In the genomic region with DNA sequence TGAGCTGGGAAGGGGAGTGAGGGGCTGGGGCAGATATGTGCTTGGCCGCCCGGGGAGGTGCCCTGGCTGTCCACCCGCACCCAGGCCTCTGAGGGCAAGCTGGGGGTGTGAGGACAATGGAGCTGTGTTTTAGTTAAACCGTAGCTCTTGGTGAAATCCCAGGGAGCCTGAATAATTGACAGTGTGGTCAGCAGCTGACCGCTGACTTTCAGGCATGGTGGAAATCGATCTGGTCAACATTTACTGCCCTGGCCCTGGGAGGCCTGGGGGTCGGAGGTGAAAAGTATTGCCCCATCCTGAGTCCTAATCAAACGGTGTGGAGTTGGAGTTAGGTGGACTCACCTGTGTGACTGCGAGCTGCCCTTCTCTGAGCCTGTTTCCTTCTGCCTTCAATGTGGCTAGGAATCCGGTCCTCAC, we compare ENCODE assay signal across 1 cellular context.
TF ChIP-seq lines count a peak whose summit lies in the region.

No MANE protein-coding gene starts in this region.

TF ChIP-seq in HepG2, 621 proteins besides CTCF, POLR2A, EP300 and RAD21 (continued from another document and continues in another):
- TF ChIP-seq, protein P1, sequence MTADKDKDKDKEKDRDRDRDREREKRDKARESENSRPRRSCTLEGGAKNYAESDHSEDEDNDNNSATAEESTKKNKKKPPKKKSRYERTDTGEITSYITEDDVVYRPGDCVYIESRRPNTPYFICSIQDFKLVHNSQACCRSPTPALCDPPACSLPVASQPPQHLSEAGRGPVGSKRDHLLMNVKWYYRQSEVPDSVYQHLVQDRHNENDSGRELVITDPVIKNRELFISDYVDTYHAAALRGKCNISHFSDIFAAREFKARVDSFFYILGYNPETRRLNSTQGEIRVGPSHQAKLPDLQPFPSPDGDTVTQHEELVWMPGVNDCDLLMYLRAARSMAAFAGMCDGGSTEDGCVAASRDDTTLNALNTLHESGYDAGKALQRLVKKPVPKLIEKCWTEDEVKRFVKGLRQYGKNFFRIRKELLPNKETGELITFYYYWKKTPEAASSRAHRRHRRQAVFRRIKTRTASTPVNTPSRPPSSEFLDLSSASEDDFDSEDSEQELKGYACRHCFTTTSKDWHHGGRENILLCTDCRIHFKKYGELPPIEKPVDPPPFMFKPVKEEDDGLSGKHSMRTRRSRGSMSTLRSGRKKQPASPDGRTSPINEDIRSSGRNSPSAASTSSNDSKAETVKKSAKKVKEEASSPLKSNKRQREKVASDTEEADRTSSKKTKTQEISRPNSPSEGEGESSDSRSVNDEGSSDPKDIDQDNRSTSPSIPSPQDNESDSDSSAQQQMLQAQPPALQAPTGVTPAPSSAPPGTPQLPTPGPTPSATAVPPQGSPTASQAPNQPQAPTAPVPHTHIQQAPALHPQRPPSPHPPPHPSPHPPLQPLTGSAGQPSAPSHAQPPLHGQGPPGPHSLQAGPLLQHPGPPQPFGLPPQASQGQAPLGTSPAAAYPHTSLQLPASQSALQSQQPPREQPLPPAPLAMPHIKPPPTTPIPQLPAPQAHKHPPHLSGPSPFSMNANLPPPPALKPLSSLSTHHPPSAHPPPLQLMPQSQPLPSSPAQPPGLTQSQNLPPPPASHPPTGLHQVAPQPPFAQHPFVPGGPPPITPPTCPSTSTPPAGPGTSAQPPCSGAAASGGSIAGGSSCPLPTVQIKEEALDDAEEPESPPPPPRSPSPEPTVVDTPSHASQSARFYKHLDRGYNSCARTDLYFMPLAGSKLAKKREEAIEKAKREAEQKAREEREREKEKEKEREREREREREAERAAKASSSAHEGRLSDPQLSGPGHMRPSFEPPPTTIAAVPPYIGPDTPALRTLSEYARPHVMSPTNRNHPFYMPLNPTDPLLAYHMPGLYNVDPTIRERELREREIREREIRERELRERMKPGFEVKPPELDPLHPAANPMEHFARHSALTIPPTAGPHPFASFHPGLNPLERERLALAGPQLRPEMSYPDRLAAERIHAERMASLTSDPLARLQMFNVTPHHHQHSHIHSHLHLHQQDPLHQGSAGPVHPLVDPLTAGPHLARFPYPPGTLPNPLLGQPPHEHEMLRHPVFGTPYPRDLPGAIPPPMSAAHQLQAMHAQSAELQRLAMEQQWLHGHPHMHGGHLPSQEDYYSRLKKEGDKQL (CRISPR knock-in tag; IDR thresholded peaks at IDR 0.05; ENCODE audit: low read depth), result peak; percentile 86
- TF ChIP-seq, protein P2, sequence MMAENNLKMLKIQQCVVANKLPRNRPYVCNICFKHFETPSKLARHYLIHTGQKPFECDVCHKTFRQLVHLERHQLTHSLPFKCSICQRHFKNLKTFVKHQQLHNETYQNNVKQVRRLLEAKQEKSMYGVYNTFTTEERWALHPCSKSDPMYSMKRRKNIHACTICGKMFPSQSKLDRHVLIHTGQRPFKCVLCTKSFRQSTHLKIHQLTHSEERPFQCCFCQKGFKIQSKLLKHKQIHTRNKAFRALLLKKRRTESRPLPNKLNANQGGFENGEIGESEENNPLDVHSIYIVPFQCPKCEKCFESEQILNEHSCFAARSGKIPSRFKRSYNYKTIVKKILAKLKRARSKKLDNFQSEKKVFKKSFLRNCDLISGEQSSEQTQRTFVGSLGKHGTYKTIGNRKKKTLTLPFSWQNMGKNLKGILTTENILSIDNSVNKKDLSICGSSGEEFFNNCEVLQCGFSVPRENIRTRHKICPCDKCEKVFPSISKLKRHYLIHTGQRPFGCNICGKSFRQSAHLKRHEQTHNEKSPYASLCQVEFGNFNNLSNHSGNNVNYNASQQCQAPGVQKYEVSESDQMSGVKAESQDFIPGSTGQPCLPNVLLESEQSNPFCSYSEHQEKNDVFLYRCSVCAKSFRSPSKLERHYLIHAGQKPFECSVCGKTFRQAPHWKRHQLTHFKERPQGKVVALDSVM (CRISPR knock-in tag; IDR thresholded peaks at IDR 0.05), result peak; percentile 43; the same call in 1 of the 2 replicates
- TF ChIP-seq ZNF782 (CRISPR knock-in tag; IDR thresholded peaks at IDR 0.05; ENCODE audit: borderline replicate concordance) (no peak), MED1 (CRISPR knock-in tag; IDR thresholded peaks at IDR 0.05) (peak; percentile 73), ZNF329 (CRISPR knock-in tag; IDR thresholded peaks at IDR 0.05; ENCODE audit: low read depth) (peak; percentile 72; the same call in 1 of the 2 replicates), ATM (IDR thresholded peaks at IDR 0.05; ENCODE audit: borderline replicate concordance) (no peak), ZIK1 (CRISPR knock-in tag; IDR thresholded peaks at IDR 0.05; ENCODE audit: borderline replicate concordance, low read depth) (no peak), ZNF556 (CRISPR knock-in tag; IDR thresholded peaks at IDR 0.05; ENCODE audit: borderline replicate concordance) (peak; percentile 92; the same call in 1 of the 2 replicates), KAT2B (IDR thresholded peaks at IDR 0.05; ENCODE audit: borderline replicate concordance, low read depth, low read length) (peak; percentile 49), HMG20A (CRISPR knock-in tag; IDR thresholded peaks at IDR 0.05; ENCODE audit: borderline replicate concordance) (peak; percentile 93), KLF13 (CRISPR knock-in tag; IDR thresholded peaks at IDR 0.05) (no peak), ZFP36L2 (CRISPR knock-in tag; IDR thresholded peaks at IDR 0.05) (no peak), HCFC1 (IDR thresholded peaks at IDR 0.05; ENCODE audit: low read depth, low read length) (no peak), BHLHE40 (IDR thresholded peaks at IDR 0.05; ENCODE audit: low read length) (no peak), NAIF1 (CRISPR knock-in tag; IDR thresholded peaks at IDR 0.05; ENCODE audit: borderline replicate concordance) (peak; percentile 96), YY1 (IDR thresholded peaks at IDR 0.05; ENCODE audit: insufficient read depth, insufficient replicate concordance, low read depth, low read length) (no peak), EZH2 (conservative IDR thresholded peaks at IDR 0.05; ENCODE audit: low read depth, low read length) (no peak), RAD51 (IDR thresholded peaks at IDR 0.05; ENCODE audit: borderline replicate concordance) (no peak), ONECUT2 (CRISPR knock-in tag; IDR thresholded peaks at IDR 0.05) (peak; percentile 97)
- TF ChIP-seq, protein P3, sequence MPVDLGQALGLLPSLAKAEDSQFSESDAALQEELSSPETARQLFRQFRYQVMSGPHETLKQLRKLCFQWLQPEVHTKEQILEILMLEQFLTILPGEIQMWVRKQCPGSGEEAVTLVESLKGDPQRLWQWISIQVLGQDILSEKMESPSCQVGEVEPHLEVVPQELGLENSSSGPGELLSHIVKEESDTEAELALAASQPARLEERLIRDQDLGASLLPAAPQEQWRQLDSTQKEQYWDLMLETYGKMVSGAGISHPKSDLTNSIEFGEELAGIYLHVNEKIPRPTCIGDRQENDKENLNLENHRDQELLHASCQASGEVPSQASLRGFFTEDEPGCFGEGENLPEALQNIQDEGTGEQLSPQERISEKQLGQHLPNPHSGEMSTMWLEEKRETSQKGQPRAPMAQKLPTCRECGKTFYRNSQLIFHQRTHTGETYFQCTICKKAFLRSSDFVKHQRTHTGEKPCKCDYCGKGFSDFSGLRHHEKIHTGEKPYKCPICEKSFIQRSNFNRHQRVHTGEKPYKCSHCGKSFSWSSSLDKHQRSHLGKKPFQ (CRISPR knock-in tag; IDR thresholded peaks at IDR 0.05; ENCODE audit: insufficient replicate concordance), result no peak
- TF ChIP-seq, protein P4, sequence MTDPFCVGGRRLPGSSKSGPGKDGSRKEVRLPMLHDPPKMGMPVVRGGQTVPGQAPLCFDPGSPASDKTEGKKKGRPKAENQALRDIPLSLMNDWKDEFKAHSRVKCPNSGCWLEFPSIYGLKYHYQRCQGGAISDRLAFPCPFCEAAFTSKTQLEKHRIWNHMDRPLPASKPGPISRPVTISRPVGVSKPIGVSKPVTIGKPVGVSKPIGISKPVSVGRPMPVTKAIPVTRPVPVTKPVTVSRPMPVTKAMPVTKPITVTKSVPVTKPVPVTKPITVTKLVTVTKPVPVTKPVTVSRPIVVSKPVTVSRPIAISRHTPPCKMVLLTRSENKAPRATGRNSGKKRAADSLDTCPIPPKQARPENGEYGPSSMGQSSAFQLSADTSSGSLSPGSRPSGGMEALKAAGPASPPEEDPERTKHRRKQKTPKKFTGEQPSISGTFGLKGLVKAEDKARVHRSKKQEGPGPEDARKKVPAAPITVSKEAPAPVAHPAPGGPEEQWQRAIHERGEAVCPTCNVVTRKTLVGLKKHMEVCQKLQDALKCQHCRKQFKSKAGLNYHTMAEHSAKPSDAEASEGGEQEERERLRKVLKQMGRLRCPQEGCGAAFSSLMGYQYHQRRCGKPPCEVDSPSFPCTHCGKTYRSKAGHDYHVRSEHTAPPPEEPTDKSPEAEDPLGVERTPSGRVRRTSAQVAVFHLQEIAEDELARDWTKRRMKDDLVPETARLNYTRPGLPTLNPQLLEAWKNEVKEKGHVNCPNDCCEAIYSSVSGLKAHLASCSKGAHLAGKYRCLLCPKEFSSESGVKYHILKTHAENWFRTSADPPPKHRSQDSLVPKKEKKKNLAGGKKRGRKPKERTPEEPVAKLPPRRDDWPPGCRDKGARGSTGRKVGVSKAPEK (CRISPR knock-in tag; IDR thresholded peaks at IDR 0.05; ENCODE audit: borderline replicate concordance), result no peak
- TF ChIP-seq, protein P5, sequence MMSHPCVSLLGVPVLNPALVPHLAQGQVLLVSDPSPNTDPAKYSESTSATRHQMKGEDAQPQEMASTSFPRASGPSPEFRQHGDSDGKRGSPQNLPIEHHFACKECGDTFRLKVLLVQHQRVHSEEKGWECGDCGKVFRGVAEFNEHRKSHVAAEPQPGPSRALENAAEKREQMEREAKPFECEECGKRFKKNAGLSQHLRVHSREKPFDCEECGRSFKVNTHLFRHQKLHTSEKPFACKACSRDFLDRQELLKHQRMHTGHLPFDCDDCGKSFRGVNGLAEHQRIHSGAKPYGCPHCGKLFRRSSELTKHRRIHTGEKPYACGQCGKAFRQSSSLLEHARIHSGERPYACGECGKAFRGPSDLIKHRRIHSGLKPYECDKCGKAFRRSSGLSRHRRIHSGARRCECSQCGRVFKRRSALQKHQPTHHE (CRISPR knock-in tag; IDR thresholded peaks at IDR 0.05; ENCODE audit: borderline replicate concordance), result peak; percentile 43; the same call in 1 of the 2 replicates
- TF ChIP-seq, protein P6, sequence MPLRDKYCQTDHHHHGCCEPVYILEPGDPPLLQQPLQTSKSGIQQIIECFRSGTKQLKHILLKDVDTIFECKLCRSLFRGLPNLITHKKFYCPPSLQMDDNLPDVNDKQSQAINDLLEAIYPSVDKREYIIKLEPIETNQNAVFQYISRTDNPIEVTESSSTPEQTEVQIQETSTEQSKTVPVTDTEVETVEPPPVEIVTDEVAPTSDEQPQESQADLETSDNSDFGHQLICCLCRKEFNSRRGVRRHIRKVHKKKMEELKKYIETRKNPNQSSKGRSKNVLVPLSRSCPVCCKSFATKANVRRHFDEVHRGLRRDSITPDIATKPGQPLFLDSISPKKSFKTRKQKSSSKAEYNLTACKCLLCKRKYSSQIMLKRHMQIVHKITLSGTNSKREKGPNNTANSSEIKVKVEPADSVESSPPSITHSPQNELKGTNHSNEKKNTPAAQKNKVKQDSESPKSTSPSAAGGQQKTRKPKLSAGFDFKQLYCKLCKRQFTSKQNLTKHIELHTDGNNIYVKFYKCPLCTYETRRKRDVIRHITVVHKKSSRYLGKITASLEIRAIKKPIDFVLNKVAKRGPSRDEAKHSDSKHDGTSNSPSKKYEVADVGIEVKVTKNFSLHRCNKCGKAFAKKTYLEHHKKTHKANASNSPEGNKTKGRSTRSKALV (CRISPR knock-in tag; IDR thresholded peaks at IDR 0.05), result 0 out of 2 replicates have a peak, but pooled peaks have one; percentile 39
- TF ChIP-seq, protein P7, sequence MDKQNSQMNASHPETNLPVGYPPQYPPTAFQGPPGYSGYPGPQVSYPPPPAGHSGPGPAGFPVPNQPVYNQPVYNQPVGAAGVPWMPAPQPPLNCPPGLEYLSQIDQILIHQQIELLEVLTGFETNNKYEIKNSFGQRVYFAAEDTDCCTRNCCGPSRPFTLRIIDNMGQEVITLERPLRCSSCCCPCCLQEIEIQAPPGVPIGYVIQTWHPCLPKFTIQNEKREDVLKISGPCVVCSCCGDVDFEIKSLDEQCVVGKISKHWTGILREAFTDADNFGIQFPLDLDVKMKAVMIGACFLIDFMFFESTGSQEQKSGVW (CRISPR knock-in tag; IDR thresholded peaks at IDR 0.05; ENCODE audit: borderline replicate concordance), result no peak
- TF ChIP-seq, protein P8, sequence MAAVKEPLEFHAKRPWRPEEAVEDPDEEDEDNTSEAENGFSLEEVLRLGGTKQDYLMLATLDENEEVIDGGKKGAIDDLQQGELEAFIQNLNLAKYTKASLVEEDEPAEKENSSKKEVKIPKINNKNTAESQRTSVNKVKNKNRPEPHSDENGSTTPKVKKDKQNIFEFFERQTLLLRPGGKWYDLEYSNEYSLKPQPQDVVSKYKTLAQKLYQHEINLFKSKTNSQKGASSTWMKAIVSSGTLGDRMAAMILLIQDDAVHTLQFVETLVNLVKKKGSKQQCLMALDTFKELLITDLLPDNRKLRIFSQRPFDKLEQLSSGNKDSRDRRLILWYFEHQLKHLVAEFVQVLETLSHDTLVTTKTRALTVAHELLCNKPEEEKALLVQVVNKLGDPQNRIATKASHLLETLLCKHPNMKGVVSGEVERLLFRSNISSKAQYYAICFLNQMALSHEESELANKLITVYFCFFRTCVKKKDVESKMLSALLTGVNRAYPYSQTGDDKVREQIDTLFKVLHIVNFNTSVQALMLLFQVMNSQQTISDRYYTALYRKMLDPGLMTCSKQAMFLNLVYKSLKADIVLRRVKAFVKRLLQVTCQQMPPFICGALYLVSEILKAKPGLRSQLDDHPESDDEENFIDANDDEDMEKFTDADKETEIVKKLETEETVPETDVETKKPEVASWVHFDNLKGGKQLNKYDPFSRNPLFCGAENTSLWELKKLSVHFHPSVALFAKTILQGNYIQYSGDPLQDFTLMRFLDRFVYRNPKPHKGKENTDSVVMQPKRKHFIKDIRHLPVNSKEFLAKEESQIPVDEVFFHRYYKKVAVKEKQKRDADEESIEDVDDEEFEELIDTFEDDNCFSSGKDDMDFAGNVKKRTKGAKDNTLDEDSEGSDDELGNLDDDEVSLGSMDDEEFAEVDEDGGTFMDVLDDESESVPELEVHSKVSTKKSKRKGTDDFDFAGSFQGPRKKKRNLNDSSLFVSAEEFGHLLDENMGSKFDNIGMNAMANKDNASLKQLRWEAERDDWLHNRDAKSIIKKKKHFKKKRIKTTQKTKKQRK (IDR thresholded peaks at IDR 0.05; ENCODE audit: low read length), result no peak
- TF ChIP-seq, protein P9, sequence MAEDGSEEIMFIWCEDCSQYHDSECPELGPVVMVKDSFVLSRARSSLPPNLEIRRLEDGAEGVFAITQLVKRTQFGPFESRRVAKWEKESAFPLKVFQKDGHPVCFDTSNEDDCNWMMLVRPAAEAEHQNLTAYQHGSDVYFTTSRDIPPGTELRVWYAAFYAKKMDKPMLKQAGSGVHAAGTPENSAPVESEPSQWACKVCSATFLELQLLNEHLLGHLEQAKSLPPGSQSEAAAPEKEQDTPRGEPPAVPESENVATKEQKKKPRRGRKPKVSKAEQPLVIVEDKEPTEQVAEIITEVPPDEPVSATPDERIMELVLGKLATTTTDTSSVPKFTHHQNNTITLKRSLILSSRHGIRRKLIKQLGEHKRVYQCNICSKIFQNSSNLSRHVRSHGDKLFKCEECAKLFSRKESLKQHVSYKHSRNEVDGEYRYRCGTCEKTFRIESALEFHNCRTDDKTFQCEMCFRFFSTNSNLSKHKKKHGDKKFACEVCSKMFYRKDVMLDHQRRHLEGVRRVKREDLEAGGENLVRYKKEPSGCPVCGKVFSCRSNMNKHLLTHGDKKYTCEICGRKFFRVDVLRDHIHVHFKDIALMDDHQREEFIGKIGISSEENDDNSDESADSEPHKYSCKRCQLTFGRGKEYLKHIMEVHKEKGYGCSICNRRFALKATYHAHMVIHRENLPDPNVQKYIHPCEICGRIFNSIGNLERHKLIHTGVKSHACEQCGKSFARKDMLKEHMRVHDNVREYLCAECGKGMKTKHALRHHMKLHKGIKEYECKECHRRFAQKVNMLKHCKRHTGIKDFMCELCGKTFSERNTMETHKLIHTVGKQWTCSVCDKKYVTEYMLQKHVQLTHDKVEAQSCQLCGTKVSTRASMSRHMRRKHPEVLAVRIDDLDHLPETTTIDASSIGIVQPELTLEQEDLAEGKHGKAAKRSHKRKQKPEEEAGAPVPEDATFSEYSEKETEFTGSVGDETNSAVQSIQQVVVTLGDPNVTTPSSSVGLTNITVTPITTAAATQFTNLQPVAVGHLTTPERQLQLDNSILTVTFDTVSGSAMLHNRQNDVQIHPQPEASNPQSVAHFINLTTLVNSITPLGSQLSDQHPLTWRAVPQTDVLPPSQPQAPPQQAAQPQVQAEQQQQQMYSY (CRISPR knock-in tag; IDR thresholded peaks at IDR 0.05), result no peak
